Comparison of ENCODE assay signal across 21 cellular contexts in genomic region chr10:104577171-104577570, GRCh38.
"Had no signal": no experiment of that assay in that cellular context is flagged by ENCODE, and none has a peak within 500 bp of the region (broad histone marks: within the 10 kb centered on the region; RNA-seq: fewer than 3 reads in every experiment).

No MANE protein-coding gene starts in this region.

- ATAC-seq: gastrocnemius medialis; left lobe of liver; mucosa of descending colon; naive thymus-derived CD8-positive, alpha-beta T cell had no signal

- H3K27me3 ChIP-seq: right atrium auricular region had no signal

- H3K9me3 ChIP-seq: gastrocnemius medialis, mucosa of descending colon, neutrophil, right atrium auricular region, sigmoid colon, stomach, thoracic aorta had no signal

- H3K4me3 ChIP-seq: dorsolateral prefrontal cortex, gastrocnemius medialis, mucosa of descending colon, right atrium auricular region, sigmoid colon, skin epidermis, stomach, thoracic aorta had no signal

- H3K4me1 ChIP-seq: gastrocnemius medialis had no signal

- H3K27ac ChIP-seq: dorsolateral prefrontal cortex, epithelial cell of prostate, gastrocnemius medialis, neutrophil, right atrium auricular region, sigmoid colon, skin epidermis, stomach, thoracic aorta had no signal

- DNase-seq: cortex of kidney; dorsolateral prefrontal cortex; effector memory CD4-positive, alpha-beta T cell; gastrocnemius medialis; glutamatergic neuron; immature natural killer cell; kidney; mucosa of descending colon; naive thymus-derived CD8-positive, alpha-beta T cell; sigmoid colon; stimulated activated CD4-positive, alpha-beta T cell treated with anti-CD3 and anti-CD28 coated beads, Interleukin-12 subunit alpha, Interleukin-12 subunit beta, amount 100 ng/mL, for 4 hours; stimulated activated naive CD4-positive, alpha-beta T cell; stomach; substantia nigra; trophoblast cell had no signal

- H3K36me3 ChIP-seq: gastrocnemius medialis, neutrophil, right atrium auricular region, sigmoid colon, stomach, thoracic aorta had no signal
